27 cellular contexts compared by ENCODE assay signal in the genomic region with DNA sequence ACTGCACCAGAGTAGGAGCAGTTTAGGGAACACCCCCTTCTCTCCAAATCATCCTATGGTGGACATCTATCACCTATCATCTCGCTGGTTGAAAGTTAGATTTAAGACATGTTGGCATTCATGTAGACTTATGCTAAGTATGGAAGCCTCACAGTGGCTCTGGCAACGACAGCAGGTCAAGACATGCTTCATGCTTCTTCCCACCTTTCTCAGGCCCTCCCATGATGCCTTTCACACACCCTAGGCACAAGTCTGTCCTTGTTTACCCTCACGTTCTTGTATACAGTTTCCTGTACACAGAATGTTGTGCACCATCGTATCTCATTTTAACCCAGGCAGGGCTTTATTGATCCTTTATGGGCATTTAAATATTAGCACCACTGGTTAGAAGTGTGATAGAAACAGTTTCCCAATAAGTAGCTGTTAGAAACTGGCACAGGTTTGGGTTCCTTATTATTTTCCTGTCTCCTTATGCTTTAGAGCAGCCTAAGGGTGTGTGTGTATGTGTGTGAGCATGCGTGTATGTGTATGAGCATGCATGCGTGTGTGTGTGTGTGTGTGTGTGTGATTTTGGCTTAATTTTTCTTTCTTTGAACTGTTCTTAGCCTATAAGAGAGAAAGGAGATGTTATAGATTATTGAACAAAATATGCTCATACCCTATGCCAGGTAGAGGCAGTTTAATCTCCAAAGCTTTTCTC.
"Had no signal": no experiment of that assay in that cellular context is flagged by ENCODE, and none has a peak within 500 bp of the region (broad histone marks: within the 10 kb centered on the region; RNA-seq: fewer than 3 reads in every experiment).

No MANE protein-coding gene starts in this region.

- H3K9me3 Mint-ChIP-seq: memory B cell; natural killer cell treated with Interleukin-12 subunit alpha and Interleukin-12 subunit beta and Interleukin-15 and Interleukin-18, amount 100 ng/mL, for 72 hours; neural crest cell; stimulated activated memory B cell treated with anti-CD40 and anti-IgM and Interleukin-4, amounts not matched to agents 10 μg/mL and 1 μg/mL and 100 μg/mL, for 72 hours; stimulated activated naive CD8-positive, alpha-beta T cell treated with anti-CD3 and anti-CD28 coated beads, Interleukin-15, amount 100 ng/mL, for 72 hours had no signal

- H3K4me3 Mint-ChIP-seq: immature natural killer cell; memory B cell; naive thymus-derived CD4-positive, alpha-beta T cell; natural killer cell treated with Interleukin-12 subunit alpha and Interleukin-12 subunit beta and Interleukin-15 and Interleukin-18, amount 100 ng/mL, for 72 hours; neural crest cell; stimulated activated memory B cell treated with anti-CD40 and anti-IgM and Interleukin-4, amounts not matched to agents 10 μg/mL and 1 μg/mL and 100 μg/mL, for 72 hours; stimulated activated naive CD8-positive, alpha-beta T cell treated with anti-CD3 and anti-CD28 coated beads, Interleukin-15, amount 100 ng/mL, for 72 hours had no signal

- H3K4me1 ChIP-seq: left ventricle myocardium inferior, right atrium auricular region, right lobe of liver, tibial nerve, upper lobe of left lung had no signal

- H3K36me3 ChIP-seq: left ventricle myocardium inferior, neutrophil, ovary, right atrium auricular region, right lobe of liver, tibial nerve, upper lobe of left lung had no signal

- H3K4me1 Mint-ChIP-seq: immature natural killer cell; memory B cell; naive thymus-derived CD4-positive, alpha-beta T cell; stimulated activated memory B cell treated with anti-CD40 and anti-IgM and Interleukin-4, amounts not matched to agents 10 μg/mL and 1 μg/mL and 100 μg/mL, for 72 hours; stimulated activated naive CD8-positive, alpha-beta T cell treated with anti-CD3 and anti-CD28 coated beads, Interleukin-15, amount 100 ng/mL, for 72 hours had no signal

- H3K9me3 ChIP-seq: left ventricle myocardium inferior, mucosa of descending colon, neutrophil, ovary, right atrium auricular region, right lobe of liver, tibial nerve, upper lobe of left lung had no signal

- H3K36me3 Mint-ChIP-seq: immature natural killer cell; memory B cell; naive thymus-derived CD4-positive, alpha-beta T cell; natural killer cell treated with Interleukin-12 subunit alpha and Interleukin-12 subunit beta and Interleukin-15 and Interleukin-18, amount 100 ng/mL, for 72 hours; stimulated activated memory B cell treated with anti-CD40 and anti-IgM and Interleukin-4, amounts not matched to agents 10 μg/mL and 1 μg/mL and 100 μg/mL, for 72 hours had no signal

- H3K27me3 ChIP-seq: neutrophil, ovary, right atrium auricular region, right lobe of liver, tibial nerve, upper lobe of left lung had no signal

- H3K4me2 ChIP-seq: smooth muscle cell had no signal

- H3K27me3 Mint-ChIP-seq: stimulated activated memory B cell treated with anti-CD40 and anti-IgM and Interleukin-4, amounts not matched to agents 10 μg/mL and 1 μg/mL and 100 μg/mL, for 72 hours had no signal

- DNase-seq: hypothalamus; immature natural killer cell; left ventricle myocardium inferior; midbrain; mucosa of descending colon; naive thymus-derived CD4-positive, alpha-beta T cell; occipital lobe; ovary; right lobe of liver; stimulated activated CD4-positive, alpha-beta T cell treated with anti-CD3 and anti-CD28 coated beads, Interleukin-1b, Interleukin-23, amount 100 ng/mL, for 48 hours; stimulated activated CD4-positive, alpha-beta T cell treated with anti-CD3 and anti-CD28 coated beads, Interleukin-2, amount 100 ng/mL, for 48 hours; stimulated activated CD4-positive, alpha-beta T cell treated with anti-CD3 and anti-CD28 coated beads, Interleukin-4, amount 100 ng/mL, for 4 hours; stimulated activated CD8-positive, alpha-beta memory T cell treated with anti-CD3 and anti-CD28 coated beads, Interleukin-4, amount 100 ng/mL, for 48 hours; stimulated activated naive CD4-positive, alpha-beta T cell treated with Interleukin-2 at 50 U/mL for 16 hours; stimulated activated naive CD8-positive, alpha-beta T cell treated with anti-CD3 and anti-CD28 coated beads, Interleukin-15, amount 100 ng/mL, for 72 hours; substantia nigra; upper lobe of left lung had no signal

- H3K27ac Mint-ChIP-seq: immature natural killer cell; memory B cell; naive thymus-derived CD4-positive, alpha-beta T cell; natural killer cell treated with Interleukin-12 subunit alpha and Interleukin-12 subunit beta and Interleukin-15 and Interleukin-18, amount 100 ng/mL, for 72 hours; progenitor cell of endocrine pancreas; stimulated activated memory B cell treated with anti-CD40 and anti-IgM and Interleukin-4, amounts not matched to agents 10 μg/mL and 1 μg/mL and 100 μg/mL, for 72 hours; stimulated activated naive CD8-positive, alpha-beta T cell treated with anti-CD3 and anti-CD28 coated beads, Interleukin-15, amount 100 ng/mL, for 72 hours had no signal

- ATAC-seq: mucosa of descending colon; naive thymus-derived CD4-positive, alpha-beta T cell; natural killer cell treated with Interleukin-12 subunit alpha and Interleukin-12 subunit beta and Interleukin-15 and Interleukin-18, amount 100 ng/mL, for 72 hours; right lobe of liver; stimulated activated memory B cell treated with anti-CD40 and anti-IgM and Interleukin-4, amounts not matched to agents 10 μg/mL and 1 μg/mL and 100 μg/mL, for 72 hours; stimulated activated naive CD8-positive, alpha-beta T cell treated with anti-CD3 and anti-CD28 coated beads, Interleukin-15, amount 100 ng/mL, for 72 hours had no signal

- H3K4me3 ChIP-seq: left ventricle myocardium inferior, lung, mucosa of descending colon, ovary, right atrium auricular region, right lobe of liver, smooth muscle cell, tibial nerve, upper lobe of left lung had no signal

- H3K27ac ChIP-seq: left ventricle myocardium inferior, neutrophil, ovary, right atrium auricular region, right lobe of liver, tibial nerve, upper lobe of left lung had no signal
